ENCODE assay signal across 8 cellular contexts in genomic region chr11:61899146-61899841, GRCh38. TPM values are rescaled to one million over a fixed set of nuclear protein-coding genes. Genes with fewer than 3 reads are reported as not detected.
DNase-seq lines count a peak whose midpoint lies in the region; ATAC-seq and TF ChIP-seq lines count a peak whose summit lies in the region.

No MANE protein-coding gene starts in this region.

- DNase-seq in AML-193 (lab: John Stamatoyannopoulos, UW) (peak; percentile 60 to 70), HT1080 (ENCODE audit: low read depth) (peak; percentile 81), NOMO-1 treated with dmso at 0.1 percent for 144 hours (lab: John Stamatoyannopoulos, UW; ENCODE audit: unreplicated experiment) (peak; percentile 78), mesothelial cell of epicardium (ENCODE audit: low spot score in 2 of 2, unreplicated experiment in 2 of 2) (peak; percentile 83 to 96)
- peak; percentile 74 to 87 for DNase-seq in activated CD8-positive, alpha-beta memory T cell treated with anti-CD3 and anti-CD28 coated beads for 4 hours (ENCODE audit: low read depth in 2 of 2)
- DNase-seq in effector memory CD8-positive, alpha-beta T cell, result peak; percentile 95 to 96 (median 95)
- DNase-seq in stimulated activated CD8-positive, alpha-beta memory T cell treated with anti-CD3 and anti-CD28 coated beads, Interleukin-4, amount 100 ng/mL, for 24 hours (ENCODE audit: low read depth), result peak; percentile 87

- peak; percentile 75 for ATAC-seq in GM19035 (IDR thresholded peaks at IDR 0.05; ENCODE audit: unreplicated experiment)
- ATAC-seq in effector memory CD8-positive, alpha-beta T cell (replicated peaks), result peak; percentile 95

- TF ChIP-seq CTCF in mesothelial cell of epicardium (IDR thresholded peaks at IDR 0.05; ENCODE audit: unreplicated experiment), result peak; percentile 100

- peaks cover 0 to 17% of the 10 kb centered on the region in 2 donors for H3K27me3 Mint-ChIP-seq in effector memory CD8-positive, alpha-beta T cell
- H3K27me3 Mint-ChIP-seq in mesothelial cell of epicardium (ENCODE audit: low read depth), result no peaks in the 10 kb centered on the region

- peak overlapping the region in 1 of 2 donors; percentile 82 for H3K27ac Mint-ChIP-seq in effector memory CD8-positive, alpha-beta T cell
- no peak overlapping the region for H3K27ac Mint-ChIP-seq in mesothelial cell of epicardium

- H3K36me3 Mint-ChIP-seq in effector memory CD8-positive, alpha-beta T cell (ENCODE audit: insufficient read depth), result peaks cover 11% of the 10 kb centered on the region
- no peaks in the 10 kb centered on the region for H3K36me3 Mint-ChIP-seq in mesothelial cell of epicardium

- peaks cover 5 to 9% of the 10 kb centered on the region in 2 donors for H3K4me1 Mint-ChIP-seq in effector memory CD8-positive, alpha-beta T cell (ENCODE audit: low read depth in 2 of 2)
- H3K4me1 Mint-ChIP-seq in mesothelial cell of epicardium, result peaks cover 3% of the 10 kb centered on the region

- peak overlapping the region; percentile 1 to 24 for H3K4me3 Mint-ChIP-seq in effector memory CD8-positive, alpha-beta T cell
- no peak overlapping the region for H3K4me3 Mint-ChIP-seq in mesothelial cell of epicardium

- no peaks in the 10 kb centered on the region for H3K9me3 Mint-ChIP-seq in effector memory CD8-positive, alpha-beta T cell
- H3K9me3 Mint-ChIP-seq in mesothelial cell of epicardium, result no peaks in the 10 kb centered on the region

RNA-seq across cellular contexts. Expression of gene FADS3, which starts 7.9 kb away (rescaled TPM):
- 61.3 and 65.3 TPM in 2 replicates for total RNA-seq in HT1080 (2014; rRNA removed; shearing (Covaris generic))
- 28.5 and 34.3 TPM in 2 replicates for polyA plus RNA-seq in HT1080 (2015; cell fraction: cytosol; rRNA removed)
- polyA plus RNA-seq in HT1080 (2015; cell fraction: nucleus; rRNA removed), result 155 and 159 TPM in 2 replicates
- total RNA-seq in mesothelial cell of epicardium, result 6.1 to 8.9 TPM (median 8.0 TPM) in 3 replicates

RNA-seq across cellular contexts. Expression of gene RAB3IL1, which starts 18.1 kb away (rescaled TPM):
- 3.1 and 4.8 TPM in 2 replicates for total RNA-seq in HT1080 (2014; rRNA removed; shearing (Covaris generic))
- polyA plus RNA-seq in HT1080 (2015; cell fraction: cytosol; rRNA removed), result 2.7 and 3.6 TPM in 2 replicates
- 1.4 and 2.4 TPM in 2 replicates for polyA plus RNA-seq in HT1080 (2015; cell fraction: nucleus; rRNA removed)
- total RNA-seq in mesothelial cell of epicardium, result 10.6 to 12.0 TPM (median 11.9 TPM) in 3 replicates

RNA-seq across cellular contexts. Expression of gene BEST1, which starts 50.9 kb away (rescaled TPM):
- not detected in 2 replicates for total RNA-seq in HT1080 (2014; rRNA removed; shearing (Covaris generic))
- polyA plus RNA-seq in HT1080 (2015; cell fraction: cytosol; rRNA removed), result 0.14 and 0.19 TPM in 2 replicates
- polyA plus RNA-seq in HT1080 (2015; cell fraction: nucleus; rRNA removed), result 1.7 and 2.6 TPM in 2 replicates
- 0.64 to 1.1 TPM (median 0.90 TPM) in 3 replicates for total RNA-seq in mesothelial cell of epicardium

Comparison
In these comparisons a context has a peak if more than half of its experiments do, and no peak if none do; other contexts are left out.
1. Peak in every context shown above with its lines: DNase-seq and ATAC-seq.